In genomic region chr1:8118031-8118451, GRCh38 we compare ENCODE assay signal across 15 cellular contexts.
A peak's percentile ranks its signal among the peaks of the same experiment; 100 is the strongest.
DNase-seq lines count a peak whose midpoint lies in the region; ATAC-seq and TF ChIP-seq lines count a peak whose summit lies in the region.
"Had no signal": no experiment of that assay in that cellular context is flagged by ENCODE, and none has a peak within 500 bp of the region (broad histone marks: within the 10 kb centered on the region; RNA-seq: fewer than 3 reads in every experiment).

No MANE protein-coding gene starts in this region.

- peaks cover 3 to 10% of the 10 kb centered on the region in 2 donors for H3K4me1 Mint-ChIP-seq in stimulated activated naive B cell treated with anti-CD40 and anti-IgM and Interleukin-4, amounts not matched to agents 10 μg/mL and 1 μg/mL and 100 μg/mL, for 72 hours

- ATAC-seq in lower lobe of right lung: no peak
- no peak for ATAC-seq in stimulated activated naive B cell treated with anti-CD40 and anti-IgM and Interleukin-4, amounts not matched to agents 10 μg/mL and 1 μg/mL and 100 μg/mL, for 72 hours (replicated peaks)
- ATAC-seq: T-helper 17 cell had no signal

- no peak for TF ChIP-seq CTCF in ascending aorta (IDR thresholded peaks at IDR 0.05)
- TF ChIP-seq CTCF in lower lobe of right lung (IDR thresholded peaks at IDR 0.05): no peak

- H3K27me3 Mint-ChIP-seq in stimulated activated naive B cell treated with anti-CD40 and anti-IgM and Interleukin-4, amounts not matched to agents 10 μg/mL and 1 μg/mL and 100 μg/mL, for 72 hours: peaks cover 17 to 26% of the 10 kb centered on the region in 2 donors

- H3K4me1 ChIP-seq in ascending aorta (peaks cover 34 to 74% of the 10 kb centered on the region in 2 donors), lower lobe of right lung (peaks cover 52% of the 10 kb centered on the region), subcutaneous abdominal adipose tissue (ENCODE audit: control insufficient read depth in 5 of 5, insufficient read depth in 5 of 5, low read length in 5 of 5) (peaks cover 8 to 65% (median 57%) of the 10 kb centered on the region in 5 donors)

- H3K36me3 Mint-ChIP-seq in stimulated activated naive B cell treated with anti-CD40 and anti-IgM and Interleukin-4, amounts not matched to agents 10 μg/mL and 1 μg/mL and 100 μg/mL, for 72 hours: no peaks in the 10 kb centered on the region
- H3K36me3 Mint-ChIP-seq: CD8-positive, alpha-beta memory T cell; memory B cell had no signal

- peak; percentile 13 for DNase-seq in H7
- peak in 1 of 2 donors; percentile 58 for DNase-seq in ascending aorta (ENCODE audit: low spot score in 2 of 2)
- no peak for DNase-seq in lower lobe of right lung
- DNase-seq in activated CD4-positive, alpha-beta T cell treated with anti-CD3 and anti-CD28 coated beads, Interleukin-2, amount 50 U/mL, for 4 hours: no peak
- DNase-seq in dedifferentiated amniotic fluid mesenchymal stem cell (ENCODE audit: extremely low spot score): no peak
- DNase-seq in stimulated activated naive B cell treated with anti-CD40 and anti-IgM and Interleukin-4, amounts not matched to agents 10 μg/mL and 1 μg/mL and 100 μg/mL, for 72 hours: no peak
- no peak for DNase-seq in activated CD4-positive, CD25-positive, alpha-beta regulatory T cell (lab: John Stamatoyannopoulos, UW)
- DNase-seq: activated gamma-delta T cell; CD8-positive, alpha-beta memory T cell; KG1; NCI-H2081; T-helper 17 cell had no signal

- no peaks in the 10 kb centered on the region for H3K9me3 Mint-ChIP-seq in stimulated activated naive B cell treated with anti-CD40 and anti-IgM and Interleukin-4, amounts not matched to agents 10 μg/mL and 1 μg/mL and 100 μg/mL, for 72 hours
- H3K9me3 Mint-ChIP-seq: CD8-positive, alpha-beta memory T cell; memory B cell had no signal

- no peak overlapping the region for H3K27ac Mint-ChIP-seq in stimulated activated naive B cell treated with anti-CD40 and anti-IgM and Interleukin-4, amounts not matched to agents 10 μg/mL and 1 μg/mL and 100 μg/mL, for 72 hours
- H3K27ac Mint-ChIP-seq: CD8-positive, alpha-beta memory T cell; memory B cell; T-helper 17 cell had no signal

- H3K4me3 ChIP-seq in H7 (ENCODE audit: insufficient read depth, low read depth, low read length) (no peak overlapping the region), ascending aorta (no peak overlapping the region), lower lobe of right lung (no peak overlapping the region), subcutaneous abdominal adipose tissue (ENCODE audit: low read depth in 1 of 5, low read length in 5 of 5) (no peak overlapping the region)
- H3K4me3 ChIP-seq: GM23248 had no signal

- H3K9ac ChIP-seq in subcutaneous abdominal adipose tissue (ENCODE audit: low read length in 5 of 5): peak overlapping the region in 1 of 5 donors; percentile 59
- H3K9ac ChIP-seq: GM23248 had no signal

- H3K9me3 ChIP-seq in ascending aorta (no peaks in the 10 kb centered on the region), lower lobe of right lung (no peaks in the 10 kb centered on the region), subcutaneous abdominal adipose tissue (ENCODE audit: control insufficient read depth in 5 of 5, low read length in 5 of 5) (no peaks in the 10 kb centered on the region)

- H3K36me3 ChIP-seq in H7 (replicated peaks; ENCODE audit: control insufficient read depth, insufficient read depth, low read length): no peaks in the 10 kb centered on the region
- H3K36me3 ChIP-seq in ascending aorta: no peaks in the 10 kb centered on the region
- no peaks in the 10 kb centered on the region for H3K36me3 ChIP-seq in lower lobe of right lung
- H3K36me3 ChIP-seq in subcutaneous abdominal adipose tissue (ENCODE audit: control insufficient read depth in 5 of 5, insufficient read depth in 5 of 5, low read length in 5 of 5): no peaks in the 10 kb centered on the region

- H3K27me3 ChIP-seq in H7 (ENCODE audit: control insufficient read depth, insufficient read depth, low read length) (no peaks in the 10 kb centered on the region), ascending aorta (no peaks in the 10 kb centered on the region), lower lobe of right lung (ENCODE audit: low read depth) (no peaks in the 10 kb centered on the region), subcutaneous abdominal adipose tissue (ENCODE audit: control insufficient read depth in 5 of 5, insufficient read depth in 4 of 5, low read length in 5 of 5) (no peaks in the 10 kb centered on the region)

- intact Hi-C loops in ascending aorta (cut with DNase I): loop anchor here (10.0 kb wide), 1 partner anchor 197 kb away; the partner anchor contains the start of gene SLC45A1
- intact Hi-C loops in lower lobe of right lung (cut with DNase I): no loop called here

- no peak overlapping the region for H3K4me3 Mint-ChIP-seq in stimulated activated naive B cell treated with anti-CD40 and anti-IgM and Interleukin-4, amounts not matched to agents 10 μg/mL and 1 μg/mL and 100 μg/mL, for 72 hours
- H3K4me3 Mint-ChIP-seq: CD8-positive, alpha-beta memory T cell; memory B cell; T-helper 17 cell had no signal

- H3K27ac ChIP-seq in ascending aorta: peak overlapping the region; percentile 95 to 96
- peak overlapping the region; percentile 27 for H3K27ac ChIP-seq in lower lobe of right lung
- peak overlapping the region; percentile 88 for H3K27ac ChIP-seq in subcutaneous abdominal adipose tissue (ENCODE audit: low read depth, low read length)
- H3K27ac ChIP-seq: GM23248 had no signal

Comparison
In these comparisons a context has a peak if more than half of its experiments do, and no peak if none do; other contexts are left out.
1. H3K27ac ChIP-seq: peak in every context shown above with its lines; median percentile 96 in ascending aorta; 88 in subcutaneous abdominal adipose tissue; 27 in lower lobe of right lung.